1 cellular context compared by ENCODE assay signal in genomic region chr9:131337131-131337848, GRCh38.
TF ChIP-seq lines count a peak whose summit lies in the region.

No MANE protein-coding gene starts in this region.

TF ChIP-seq in K562, 482 proteins besides CTCF, POLR2A, EP300 and RAD21:
- no peak for TF ChIP-seq ZNF584 (CRISPR knock-in tag; IDR thresholded peaks at IDR 0.05; ENCODE audit: low read depth)
- TF ChIP-seq MAFK (IDR thresholded peaks at IDR 0.05; ENCODE audit: low read length): no peak
- no peak for TF ChIP-seq CLOCK (CRISPR knock-in tag; IDR thresholded peaks at IDR 0.05; ENCODE audit: borderline replicate concordance)
- TF ChIP-seq, protein P1, sequence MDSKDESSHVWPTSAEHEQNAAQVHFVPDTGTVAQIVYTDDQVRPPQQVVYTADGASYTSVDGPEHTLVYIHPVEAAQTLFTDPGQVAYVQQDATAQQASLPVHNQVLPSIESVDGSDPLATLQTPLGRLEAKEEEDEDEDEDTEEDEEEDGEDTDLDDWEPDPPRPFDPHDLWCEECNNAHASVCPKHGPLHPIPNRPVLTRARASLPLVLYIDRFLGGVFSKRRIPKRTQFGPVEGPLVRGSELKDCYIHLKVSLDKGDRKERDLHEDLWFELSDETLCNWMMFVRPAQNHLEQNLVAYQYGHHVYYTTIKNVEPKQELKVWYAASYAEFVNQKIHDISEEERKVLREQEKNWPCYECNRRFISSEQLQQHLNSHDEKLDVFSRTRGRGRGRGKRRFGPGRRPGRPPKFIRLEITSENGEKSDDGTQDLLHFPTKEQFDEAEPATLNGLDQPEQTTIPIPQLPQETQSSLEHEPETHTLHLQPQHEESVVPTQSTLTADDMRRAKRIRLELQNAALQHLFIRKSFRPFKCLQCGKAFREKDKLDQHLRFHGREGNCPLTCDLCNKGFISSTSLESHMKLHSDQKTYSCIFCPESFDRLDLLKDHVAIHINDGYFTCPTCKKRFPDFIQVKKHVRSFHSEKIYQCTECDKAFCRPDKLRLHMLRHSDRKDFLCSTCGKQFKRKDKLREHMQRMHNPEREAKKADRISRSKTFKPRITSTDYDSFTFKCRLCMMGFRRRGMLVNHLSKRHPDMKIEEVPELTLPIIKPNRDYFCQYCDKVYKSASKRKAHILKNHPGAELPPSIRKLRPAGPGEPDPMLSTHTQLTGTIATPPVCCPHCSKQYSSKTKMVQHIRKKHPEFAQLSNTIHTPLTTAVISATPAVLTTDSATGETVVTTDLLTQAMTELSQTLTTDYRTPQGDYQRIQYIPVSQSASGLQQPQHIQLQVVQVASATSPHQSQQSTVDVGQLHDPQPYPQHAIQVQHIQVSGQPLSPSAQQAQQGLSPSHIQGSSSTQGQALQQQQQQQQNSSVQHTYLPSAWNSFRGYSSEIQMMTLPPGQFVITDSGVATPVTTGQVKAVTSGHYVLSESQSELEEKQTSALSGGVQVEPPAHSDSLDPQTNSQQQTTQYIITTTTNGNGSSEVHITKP (IDR thresholded peaks at IDR 0.05; ENCODE audit: partially characterized antibody): peak; percentile 64
- no peak for TF ChIP-seq ZNF507 (tag; conservative IDR thresholded peaks at IDR 0.05)
